Comparison of ENCODE assay signal across 19 cellular contexts in the genomic region with DNA sequence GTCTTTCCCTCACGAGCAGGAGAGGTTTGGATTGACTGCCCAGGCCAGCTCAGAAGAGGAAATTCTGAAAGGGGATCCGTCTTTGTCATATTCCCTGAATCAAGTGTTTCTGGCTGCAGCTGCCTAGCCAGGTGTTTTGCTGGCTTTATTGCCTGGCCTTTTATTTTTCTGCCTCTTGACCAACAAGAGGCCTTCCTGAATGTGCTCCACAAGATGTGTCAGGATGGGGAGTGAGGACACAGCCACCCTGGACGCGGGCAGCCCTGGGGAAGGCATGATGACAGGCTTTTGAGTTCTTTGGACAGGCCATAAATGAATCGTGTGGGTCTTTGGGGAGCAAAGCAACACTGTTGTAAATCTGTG.
DNase-seq lines count a peak whose midpoint lies in the region; ATAC-seq and TF ChIP-seq lines count a peak whose summit lies in the region.
"Had no signal": no experiment of that assay in that cellular context is flagged by ENCODE, and none has a peak within 500 bp of the region (broad histone marks: within the 10 kb centered on the region; RNA-seq: fewer than 3 reads in every experiment).

No MANE protein-coding gene starts in this region.

- H3F3A ChIP-seq in GM23338 (replicated peaks; ENCODE audit: low read depth), result no peaks in the 10 kb centered on the region

- intact Hi-C loops in Right ventricle myocardium inferior (cut with DNase I) (no loop called here), mucosa of descending colon (cut with DNase I, micrococcal nuclease) (no loop called here)

- H3K27ac Mint-ChIP-seq in GM23338, result no peak overlapping the region
- H3K27ac Mint-ChIP-seq: activated naive CD4-positive, alpha-beta T cell treated with anti-CD3 and anti-CD28 coated beads, Interleukin-2, amount 50 U/mL, for 72 hours; activated T-cell treated with anti-CD3 and anti-CD28 coated beads, Interleukin-2, amount 50 U/mL, for 72 hours; endodermal cell; T-helper 1 cell treated with Interleukin-12 subunit alpha and Interleukin-12 subunit beta and Interleukin-4 antibody, amounts not matched to agents 30 μg/mL and 1 μg/mL, for 36 hours had no signal

- no peak overlapping the region for H3K4me2 ChIP-seq in GM23338

- H3K27ac ChIP-seq in right atrium auricular region (no peak overlapping the region), VCaP (peak overlapping the region; percentile 14; the same call in 1 of the 2 replicates), GM23338 (ENCODE audit: low read depth) (no peak overlapping the region)
- H3K27ac ChIP-seq: skin epidermis, uterus had no signal

- DNase-seq in right atrium auricular region (ENCODE audit: low spot score) (peak; percentile 52), Right ventricle myocardium inferior (ENCODE audit: missing footprints) (no peak), mucosa of descending colon (no peak), NCI-H146 treated with DMSO at 0.1 percent for 48 hours (lab: John Stamatoyannopoulos, UW; ENCODE audit: unreplicated experiment) (no peak), GM23338 (ENCODE audit: low spot score) (no peak)
- DNase-seq: activated CD4-positive, alpha-beta T cell treated with anti-CD3 and anti-CD28 coated beads, Interleukin-2, amount 50 U/mL, for 4 hours; activated T-cell treated with anti-CD3 and anti-CD28 coated beads, Interleukin-2, amount 50 U/mL, for 72 hours; endodermal cell; MG63; NCI-H524 treated with DMSO at 0.1 percent for 48 hours; Right ventricle myocardium superior; stimulated activated CD4-positive, alpha-beta T cell treated with anti-CD3 and anti-CD28 coated beads, Interleukin-2, amount 100 ng/mL, for 48 hours; uterus had no signal

- no peaks in the 10 kb centered on the region; the same call in 2 of the 3 replicates for H3K9me3 Mint-ChIP-seq in GM23338
- H3K9me3 Mint-ChIP-seq: activated naive CD4-positive, alpha-beta T cell treated with anti-CD3 and anti-CD28 coated beads, Interleukin-2, amount 50 U/mL, for 72 hours; activated T-cell treated with anti-CD3 and anti-CD28 coated beads, Interleukin-2, amount 50 U/mL, for 72 hours; endodermal cell; T-helper 1 cell treated with Interleukin-12 subunit alpha and Interleukin-12 subunit beta and Interleukin-4 antibody, amounts not matched to agents 30 μg/mL and 1 μg/mL, for 36 hours had no signal

- no peaks in the 10 kb centered on the region for H3K79me2 ChIP-seq in GM23338 (replicated peaks; ENCODE audit: insufficient read depth)

- ATAC-seq in Right ventricle myocardium inferior, result no peak
- ATAC-seq in mucosa of descending colon, result peak; percentile 55
- no peak for ATAC-seq in HG02973 (IDR thresholded peaks at IDR 0.05; ENCODE audit: unreplicated experiment)
- no peak for ATAC-seq in HG02840 (IDR thresholded peaks at IDR 0.05; ENCODE audit: low FRiP score, unreplicated experiment)
- no peak for ATAC-seq in GM23338
- ATAC-seq: activated naive CD4-positive, alpha-beta T cell treated with anti-CD3 and anti-CD28 coated beads, Interleukin-2, amount 50 U/mL, for 72 hours; activated T-cell treated with anti-CD3 and anti-CD28 coated beads, Interleukin-2, amount 50 U/mL, for 72 hours had no signal

- TF ChIP-seq CTCF in right atrium auricular region (IDR thresholded peaks at IDR 0.05), result no peak
- no peak for TF ChIP-seq CTCF in VCaP (conservative IDR thresholded peaks at IDR 0.05)
- no peak for TF ChIP-seq CTCF in mucosa of descending colon (IDR thresholded peaks at IDR 0.05)
- TF ChIP-seq CTCF in GM23338 (conservative IDR thresholded peaks at IDR 0.05; ENCODE audit: low read depth in 2 of 2), result no peak

- peaks cover 0 to 6% of the 10 kb centered on the region in 2 donors for H3K4me1 ChIP-seq in right atrium auricular region
- H3K4me1 ChIP-seq in mucosa of descending colon (ENCODE audit: low read depth), result peaks cover 3% of the 10 kb centered on the region
- peaks cover 2% of the 10 kb centered on the region; the same call in 1 of the 2 replicates for H3K4me1 ChIP-seq in GM23338 (ENCODE audit: insufficient read depth)
- H3K4me1 ChIP-seq: uterus had no signal

- H3K4me3 ChIP-seq in right atrium auricular region (no peak overlapping the region), mucosa of descending colon (no peak overlapping the region), GM23338 (no peak overlapping the region)
- H3K4me3 ChIP-seq: MG63, skin epidermis, uterus had no signal

- H3K36me3 ChIP-seq in right atrium auricular region (no peaks in the 10 kb centered on the region), mucosa of descending colon (ENCODE audit: low read depth) (no peaks in the 10 kb centered on the region), GM23338 (ENCODE audit: insufficient read depth) (no peaks in the 10 kb centered on the region)
- H3K36me3 ChIP-seq: MG63, uterus had no signal

- H4K20me1 ChIP-seq in GM23338 (replicated peaks; ENCODE audit: insufficient read depth), result no peaks in the 10 kb centered on the region

- no peak overlapping the region for H3K4me3 Mint-ChIP-seq in GM23338
- H3K4me3 Mint-ChIP-seq: activated T-cell treated with anti-CD3 and anti-CD28 coated beads, Interleukin-2, amount 50 U/mL, for 72 hours; endodermal cell; T-helper 1 cell treated with Interleukin-12 subunit alpha and Interleukin-12 subunit beta and Interleukin-4 antibody, amounts not matched to agents 30 μg/mL and 1 μg/mL, for 36 hours had no signal

- H3K27me3 ChIP-seq in right atrium auricular region, result no peaks in the 10 kb centered on the region
- no peaks in the 10 kb centered on the region for H3K27me3 ChIP-seq in GM23338 (ENCODE audit: insufficient read depth)
- H3K27me3 ChIP-seq: MG63, uterus had no signal

- peaks cover 4% of the 10 kb centered on the region for H3K27me3 Mint-ChIP-seq in GM23338 (ENCODE audit: insufficient read depth, low read depth, poor library complexity)

- H3K9me2 ChIP-seq in GM23338 (ENCODE audit: insufficient read depth), result no peaks in the 10 kb centered on the region

- no peak overlapping the region for H2AFZ ChIP-seq in GM23338

- H3K4me1 Mint-ChIP-seq in GM23338, result peaks cover 12% of the 10 kb centered on the region; the same call in 2 of the 3 replicates

- H3K9me3 ChIP-seq in right atrium auricular region (peaks cover 0 to under 1% of the 10 kb centered on the region in 2 donors), mucosa of descending colon (no peaks in the 10 kb centered on the region)
- H3K9me3 ChIP-seq: MG63, uterus had no signal

- peaks cover 3% of the 10 kb centered on the region; the same call in 1 of the 3 replicates for H3K36me3 Mint-ChIP-seq in GM23338 (ENCODE audit: low read depth)
- H3K36me3 Mint-ChIP-seq: activated naive CD4-positive, alpha-beta T cell treated with anti-CD3 and anti-CD28 coated beads, Interleukin-2, amount 50 U/mL, for 72 hours had no signal

TF ChIP-seq in GM23338, 12 proteins besides CTCF, POLR2A, EP300 and RAD21 (continues in another document):
- TF ChIP-seq EZH2phosphoT487 (IDR thresholded peaks at IDR 0.05; ENCODE audit: unreplicated experiment) (no peak), STAT1 (IDR thresholded peaks at IDR 0.05; ENCODE audit: unreplicated experiment) (no peak), JUNB (IDR thresholded peaks at IDR 0.05; ENCODE audit: unreplicated experiment) (no peak), EZH2 (IDR thresholded peaks at IDR 0.05; ENCODE audit: low read depth, unreplicated experiment) (no peak), POLR2AphosphoS5 (IDR thresholded peaks at IDR 0.05; ENCODE audit: low read depth) (no peak), CREB1 (CRISPR knock-in tag; IDR thresholded peaks at IDR 0.05; ENCODE audit: low read depth) (no peak), ZNF331 (CRISPR knock-in tag; IDR thresholded peaks at IDR 0.05; ENCODE audit: low read depth) (no peak)
- TF ChIP-seq, protein P1, sequence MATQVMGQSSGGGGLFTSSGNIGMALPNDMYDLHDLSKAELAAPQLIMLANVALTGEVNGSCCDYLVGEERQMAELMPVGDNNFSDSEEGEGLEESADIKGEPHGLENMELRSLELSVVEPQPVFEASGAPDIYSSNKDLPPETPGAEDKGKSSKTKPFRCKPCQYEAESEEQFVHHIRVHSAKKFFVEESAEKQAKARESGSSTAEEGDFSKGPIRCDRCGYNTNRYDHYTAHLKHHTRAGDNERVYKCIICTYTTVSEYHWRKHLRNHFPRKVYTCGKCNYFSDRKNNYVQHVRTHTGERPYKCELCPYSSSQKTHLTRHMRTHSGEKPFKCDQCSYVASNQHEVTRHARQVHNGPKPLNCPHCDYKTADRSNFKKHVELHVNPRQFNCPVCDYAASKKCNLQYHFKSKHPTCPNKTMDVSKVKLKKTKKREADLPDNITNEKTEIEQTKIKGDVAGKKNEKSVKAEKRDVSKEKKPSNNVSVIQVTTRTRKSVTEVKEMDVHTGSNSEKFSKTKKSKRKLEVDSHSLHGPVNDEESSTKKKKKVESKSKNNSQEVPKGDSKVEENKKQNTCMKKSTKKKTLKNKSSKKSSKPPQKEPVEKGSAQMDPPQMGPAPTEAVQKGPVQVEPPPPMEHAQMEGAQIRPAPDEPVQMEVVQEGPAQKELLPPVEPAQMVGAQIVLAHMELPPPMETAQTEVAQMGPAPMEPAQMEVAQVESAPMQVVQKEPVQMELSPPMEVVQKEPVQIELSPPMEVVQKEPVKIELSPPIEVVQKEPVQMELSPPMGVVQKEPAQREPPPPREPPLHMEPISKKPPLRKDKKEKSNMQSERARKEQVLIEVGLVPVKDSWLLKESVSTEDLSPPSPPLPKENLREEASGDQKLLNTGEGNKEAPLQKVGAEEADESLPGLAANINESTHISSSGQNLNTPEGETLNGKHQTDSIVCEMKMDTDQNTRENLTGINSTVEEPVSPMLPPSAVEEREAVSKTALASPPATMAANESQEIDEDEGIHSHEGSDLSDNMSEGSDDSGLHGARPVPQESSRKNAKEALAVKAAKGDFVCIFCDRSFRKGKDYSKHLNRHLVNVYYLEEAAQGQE (IDR thresholded peaks at IDR 0.05; ENCODE audit: unreplicated experiment), result no peak
